Comparison of ENCODE assay signal across 17 cellular contexts in the genomic region with DNA sequence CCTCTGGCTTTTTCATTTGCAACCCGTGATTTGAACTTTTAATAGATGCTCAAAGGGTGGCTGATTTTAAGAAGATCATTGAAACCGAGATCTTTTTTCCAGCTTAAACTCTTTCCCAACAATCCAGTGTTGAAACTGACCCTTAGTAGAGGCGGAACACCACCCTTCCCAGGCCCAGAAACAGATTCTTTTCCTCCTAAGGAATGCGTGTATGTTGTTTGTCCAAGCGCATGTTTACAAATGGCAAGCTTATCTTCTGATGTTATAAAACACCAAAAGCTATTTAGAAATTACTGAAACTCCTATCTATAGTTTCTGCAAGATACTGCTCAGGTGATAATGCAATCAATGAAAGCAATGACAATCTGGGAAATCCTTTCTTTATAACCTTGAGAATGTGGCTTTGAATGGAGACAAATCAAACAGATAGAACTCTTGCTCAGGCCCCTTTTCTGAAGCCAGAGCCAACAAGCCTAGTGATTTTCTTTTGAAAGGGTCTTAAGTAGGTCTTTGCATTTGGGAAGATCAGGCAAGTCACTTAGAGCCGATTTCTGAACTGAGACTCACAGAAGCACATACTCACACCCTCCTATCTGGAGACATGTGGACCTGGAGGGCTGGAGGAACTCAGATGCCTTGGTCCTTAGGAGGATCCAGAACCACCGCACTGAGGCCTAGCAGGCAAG. TPM values are rescaled to one million over a fixed set of nuclear protein-coding genes. Genes with fewer than 3 reads are reported as not detected.
DNase-seq lines count a peak whose midpoint lies in the region; ATAC-seq and TF ChIP-seq lines count a peak whose summit lies in the region.
"Had no signal": no experiment of that assay in that cellular context is flagged by ENCODE, and none has a peak within 500 bp of the region (broad histone marks: within the 10 kb centered on the region; RNA-seq: fewer than 3 reads in every experiment).

No MANE protein-coding gene starts in this region.

- H3K36me3 Mint-ChIP-seq in activated CD4-positive, alpha-beta T cell treated with anti-CD3 and anti-CD28 coated beads, Interleukin-2, amount 10 ng/mL, durations not matched to agents 7 days and 5 days (ENCODE audit: low read depth), result no peaks in the 10 kb centered on the region
- H3K36me3 Mint-ChIP-seq: CD14-positive monocyte had no signal

- no peaks in the 10 kb centered on the region for H3K9me3 ChIP-seq in body of pancreas
- no peaks in the 10 kb centered on the region for H3K9me3 ChIP-seq in smooth muscle cell (replicated peaks; ENCODE audit: low read depth)
- no peaks in the 10 kb centered on the region for H3K9me3 ChIP-seq in HAP-1
- H3K9me3 ChIP-seq: SJCRH30 had no signal

- no peak overlapping the region for H3K4me3 ChIP-seq in KMS-11 (IDR thresholded peaks at IDR 0.05; ENCODE audit: insufficient read depth, low read depth, low read length)
- H3K4me3 ChIP-seq in body of pancreas, result no peak overlapping the region
- no peak overlapping the region for H3K4me3 ChIP-seq in mesendoderm (ENCODE audit: low read length)
- no peak overlapping the region for H3K4me3 ChIP-seq in smooth muscle cell
- H3K4me3 ChIP-seq in HAP-1, result no peak overlapping the region
- H3K4me3 ChIP-seq: SJCRH30 had no signal

- H3K4ac ChIP-seq in mesendoderm (ENCODE audit: low read depth, low read length), result no peak overlapping the region

- POLR2A ChIA-PET in activated CD4-positive, alpha-beta T cell treated with anti-CD3 and anti-CD28 coated beads, Interleukin-2, amount 10 ng/mL, durations not matched to agents 7 days and 5 days (lab: Charles Lee), result no interaction called here

- no peak overlapping the region for H3K23ac ChIP-seq in mesendoderm (ENCODE audit: low read length)

- H3K79me2 ChIP-seq in KMS-11 (ENCODE audit: insufficient read depth, low read depth), result no peaks in the 10 kb centered on the region
- H3K79me2 ChIP-seq in mesendoderm (ENCODE audit: control insufficient read depth, insufficient read depth, low read length), result no peaks in the 10 kb centered on the region
- no peaks in the 10 kb centered on the region for H3K79me2 ChIP-seq in smooth muscle cell (ENCODE audit: low read depth)

- H3K27me3 ChIP-seq in KMS-11 (ENCODE audit: insufficient read depth, low read depth), result no peaks in the 10 kb centered on the region
- no peaks in the 10 kb centered on the region for H3K27me3 ChIP-seq in body of pancreas
- H3K27me3 ChIP-seq in mesendoderm (ENCODE audit: insufficient read depth, low read length, poor library complexity), result no peaks in the 10 kb centered on the region
- no peaks in the 10 kb centered on the region for H3K27me3 ChIP-seq in smooth muscle cell (ENCODE audit: low read depth)
- H3K27me3 ChIP-seq in HAP-1 (ENCODE audit: low read depth), result no peaks in the 10 kb centered on the region

- no peaks in the 10 kb centered on the region for H3K4me1 Mint-ChIP-seq in activated CD4-positive, alpha-beta T cell treated with anti-CD3 and anti-CD28 coated beads, Interleukin-2, amount 10 ng/mL, durations not matched to agents 7 days and 5 days
- H3K4me1 Mint-ChIP-seq: CD14-positive monocyte had no signal

- no peak overlapping the region for H4K5ac ChIP-seq in mesendoderm (ENCODE audit: low read length)

- peak in 1 of 4 donors; percentile 4 for DNase-seq in body of pancreas
- no peak for DNase-seq in mesendoderm
- no peak for DNase-seq in smooth muscle cell (lab: John Stamatoyannopoulos, UW; ENCODE audit: unreplicated experiment)
- DNase-seq in activated CD4-positive, alpha-beta T cell treated with anti-CD3 and anti-CD28 coated beads, Interleukin-2, amount 10 ng/mL, durations not matched to agents 7 days and 5 days, result no peak
- DNase-seq in HAP-1 (ENCODE audit: low spot score in 2 of 2), result no peak
- DNase-seq in Ammon's horn (ENCODE audit: low spot score), result no peak
- DNase-seq: DMS79 treated with DMSO at 0.1 percent for 48 hours, GOT3, KBM-7, NCI-H1417 treated with DMSO at 0.1 percent for 48 hours, NCI-H1930, NCI-H345, NCI-H524 treated with DMSO at 0.1 percent for 48 hours, SJCRH30 had no signal

- no peak for TF ChIP-seq POLR2A in body of pancreas (IDR thresholded peaks at IDR 0.05)

- CTCF ChIA-PET in activated CD4-positive, alpha-beta T cell treated with anti-CD3 and anti-CD28 coated beads, Interleukin-2, amount 10 ng/mL, durations not matched to agents 7 days and 5 days (lab: Charles Lee), result interaction anchor here (1.2 kb wide), 1 partner anchor 17 kb away, joined by 3 read pairs; no protein-coding TSS in a partner anchor

- no peak overlapping the region for H2AK5ac ChIP-seq in mesendoderm (ENCODE audit: low read length)

- H3K27me3 Mint-ChIP-seq in activated CD4-positive, alpha-beta T cell treated with anti-CD3 and anti-CD28 coated beads, Interleukin-2, amount 10 ng/mL, durations not matched to agents 7 days and 5 days, result no peaks in the 10 kb centered on the region

- H2BK120ac ChIP-seq in mesendoderm (ENCODE audit: low read depth, low read length), result no peak overlapping the region

- in situ Hi-C loops in HAP-1 (cut with MboI; ENCODE audit: low sequenced_read_pairs), result no loop called here

- intact Hi-C loops in body of pancreas (cut with DNase I), result no loop called here

- H4K20me1 ChIP-seq in KMS-11 (ENCODE audit: insufficient read depth), result no peaks in the 10 kb centered on the region
- no peaks in the 10 kb centered on the region for H4K20me1 ChIP-seq in smooth muscle cell (ENCODE audit: low read depth)

- H2BK15ac ChIP-seq in mesendoderm (replicated peaks; ENCODE audit: low read depth), result no peak overlapping the region

- no peak overlapping the region for H3K18ac ChIP-seq in mesendoderm (ENCODE audit: low read length)

- H3K36me3 ChIP-seq in KMS-11 (ENCODE audit: insufficient read depth) (no peaks in the 10 kb centered on the region), body of pancreas (replicated peaks in 1 of 2; ENCODE audit: insufficient read depth in 1 of 2, low read depth in 2 of 2) (no peaks in the 10 kb centered on the region), mesendoderm (ENCODE audit: control insufficient read depth, insufficient read depth, low read length) (no peaks in the 10 kb centered on the region), smooth muscle cell (ENCODE audit: low read depth) (no peaks in the 10 kb centered on the region), HAP-1 (replicated peaks) (no peaks in the 10 kb centered on the region)
- H3K36me3 ChIP-seq: SJCRH30 had no signal

- H4K8ac ChIP-seq in mesendoderm (ENCODE audit: low read depth, low read length), result no peak overlapping the region

- H3K27ac Mint-ChIP-seq in activated CD4-positive, alpha-beta T cell treated with anti-CD3 and anti-CD28 coated beads, Interleukin-2, amount 10 ng/mL, durations not matched to agents 7 days and 5 days, result no peak overlapping the region
- H3K27ac Mint-ChIP-seq: CD14-positive monocyte had no signal

- H3K27ac ChIP-seq in KMS-11, result peak overlapping the region; percentile 93
- peak overlapping the region in 3 of 4 donors; percentile 68 to 80 (median 76) for H3K27ac ChIP-seq in body of pancreas
- no peak overlapping the region for H3K27ac ChIP-seq in mesendoderm (ENCODE audit: low read depth, low read length)
- peak overlapping the region; percentile 31 for H3K27ac ChIP-seq in smooth muscle cell (ENCODE audit: low read depth)
- H3K27ac ChIP-seq: SJCRH30 had no signal

- WGBS in body of pancreas, 2 donors, result 53 to 59% methylated on average over 7 of the region's 7 CpGs
- WGBS in mesendoderm (ENCODE audit: extremely low coverage, insufficient coverage, low lambda C conversion rate), result no CpG with 5 or more reads among the region's 7 CpGs
- 52% methylated on average over 7 of the region's 7 CpGs for WGBS in smooth muscle cell (ENCODE audit: low lambda C conversion rate)

- ATAC-seq in body of pancreas, result no peak

- H3K4me1 ChIP-seq in KMS-11 (ENCODE audit: low read depth, poor library complexity, severe bottlenecking) (peaks cover 55% of the 10 kb centered on the region), body of pancreas (peaks cover 55% of the 10 kb centered on the region), mesendoderm (ENCODE audit: control insufficient read depth, low read depth, low read length) (peaks cover 2% of the 10 kb centered on the region), smooth muscle cell (ENCODE audit: low read depth) (peaks cover 11% of the 10 kb centered on the region), HAP-1 (no peaks in the 10 kb centered on the region)
- H3K4me1 ChIP-seq: SJCRH30 had no signal

- no peak overlapping the region for H3K4me3 Mint-ChIP-seq in activated CD4-positive, alpha-beta T cell treated with anti-CD3 and anti-CD28 coated beads, Interleukin-2, amount 10 ng/mL, durations not matched to agents 7 days and 5 days
- H3K4me3 Mint-ChIP-seq: CD14-positive monocyte had no signal

- no peak overlapping the region for H2AFZ ChIP-seq in KMS-11 (ENCODE audit: low read depth)
- no peak overlapping the region for H2AFZ ChIP-seq in smooth muscle cell (ENCODE audit: low read depth)

- no peaks in the 10 kb centered on the region for H3K79me1 ChIP-seq in mesendoderm (ENCODE audit: low read length)

- no peaks in the 10 kb centered on the region for H3K9me3 Mint-ChIP-seq in activated CD4-positive, alpha-beta T cell treated with anti-CD3 and anti-CD28 coated beads, Interleukin-2, amount 10 ng/mL, durations not matched to agents 7 days and 5 days

- TF ChIP-seq CTCF in KMS-11 (conservative IDR thresholded peaks at IDR 0.05; ENCODE audit: low read depth, low read length), result no peak
- TF ChIP-seq CTCF in body of pancreas (IDR thresholded peaks at IDR 0.05), result no peak
- TF ChIP-seq CTCF in smooth muscle cell (IDR thresholded peaks at IDR 0.05; ENCODE audit: borderline replicate concordance, insufficient read depth, poor library complexity, severe bottlenecking), result no peak

- peaks cover 7% of the 10 kb centered on the region for H3F3A ChIP-seq in smooth muscle cell (ENCODE audit: low read depth)

- H3K9ac ChIP-seq in KMS-11, result no peak overlapping the region; the same call in 1 of the 2 replicates
- no peak overlapping the region for H3K9ac ChIP-seq in mesendoderm (ENCODE audit: low read length)
- H3K9ac ChIP-seq in smooth muscle cell (ENCODE audit: low read depth), result no peak overlapping the region

- peak overlapping the region; percentile 18 for H3K56ac ChIP-seq in mesendoderm (ENCODE audit: low read length)

- H2BK5ac ChIP-seq in mesendoderm (ENCODE audit: low read length), result no peak overlapping the region

- H3K4me2 ChIP-seq in KMS-11 (peak overlapping the region; percentile 46), mesendoderm (ENCODE audit: low read length) (no peak overlapping the region), smooth muscle cell (peak overlapping the region; percentile 35)

RNA-seq across cellular contexts. Expression of a gene that starts 9.1 kb away (rescaled TPM):
- total RNA-seq in body of pancreas (1 to 10 TPM in 1 of 2 donors, not detected in 1; 4.0 TPM), smooth muscle cell (not detected in 2 replicates)
- polyA plus RNA-seq in mesendoderm (2013, experiment 1 of 2), result not detected
- not detected for polyA plus RNA-seq in mesendoderm (2013, experiment 2 of 2)
- not detected in 2 replicates for polyA plus RNA-seq in smooth muscle cell
- not detected for total RNA-seq in activated CD4-positive, alpha-beta T cell treated with anti-CD3 and anti-CD28 coated beads, Interleukin-2, amount 10 ng/mL, durations not matched to agents 7 days and 5 days
- total RNA-seq: A673, SJCRH30 had no signal
- polyA plus RNA-seq: CD14-positive monocyte had no signal

RNA-seq across cellular contexts. Expression of a gene that starts 26.8 kb away (rescaled TPM):
- total RNA-seq in body of pancreas (100 to 1,000 TPM; 313 to 511 TPM), smooth muscle cell (142 and 180 TPM in 2 replicates)
- 99.7 TPM for polyA plus RNA-seq in mesendoderm (2013, experiment 1 of 2)
- polyA plus RNA-seq in mesendoderm (2013, experiment 2 of 2), result 101 TPM
- 224 and 226 TPM in 2 replicates for polyA plus RNA-seq in smooth muscle cell
- total RNA-seq in activated CD4-positive, alpha-beta T cell treated with anti-CD3 and anti-CD28 coated beads, Interleukin-2, amount 10 ng/mL, durations not matched to agents 7 days and 5 days, result 10 to 100 TPM; 50.8 to 52.1 TPM
